Comparison of ENCODE assay signal across 1 cellular context in genomic region chr1:3623441-3624150, GRCh38.
TF ChIP-seq lines count a peak whose summit lies in the region.

No MANE protein-coding gene starts in this region.

TF ChIP-seq in H1, 55 proteins besides CTCF, POLR2A, EP300 and RAD21:
- peak; percentile 30 for TF ChIP-seq SAP30 (IDR thresholded peaks at IDR 0.05; ENCODE audit: insufficient read depth, insufficient replicate concordance, low read length)
- TF ChIP-seq SP4 (IDR thresholded peaks at IDR 0.05; ENCODE audit: low read length) = no peak
